21 cellular contexts compared by ENCODE assay signal in genomic region chr3:66537735-66538134, GRCh38.
"Had no signal": no experiment of that assay in that cellular context is flagged by ENCODE, and none has a peak within 500 bp of the region (broad histone marks: within the 10 kb centered on the region; RNA-seq: fewer than 3 reads in every experiment).

No MANE protein-coding gene starts in this region.

- H3K27me3 ChIP-seq: breast epithelium, neutrophil, pancreas, vagina had no signal

- H3K4me1 ChIP-seq: breast epithelium, pancreas, vagina had no signal

- H3K4me3 ChIP-seq: breast epithelium, lung, pancreas, smooth muscle cell, thoracic aorta, vagina had no signal

- DNase-seq: activated CD4-positive, alpha-beta T cell treated with anti-CD3 and anti-CD28 coated beads, Interleukin-2, amount 10 ng/mL, durations not matched to agents 7 days and 5 days; activated CD4-positive, CD25-positive, alpha-beta regulatory T cell treated with anti-CD3 and anti-CD28 coated beads, Interleukin-2, amount 50 U/mL, for 72 hours; activated CD8-positive, alpha-beta T cell treated with anti-CD3 and anti-CD28 coated beads for 36 hours; activated gamma-delta T cell treated with Interleukin-2 at 50 U/mL for 16 hours; aorta; naive thymus-derived CD8-positive, alpha-beta T cell; pancreas; stimulated activated CD4-positive, alpha-beta T cell treated with anti-CD3 and anti-CD28 coated beads, Interleukin-15, amount 100 ng/mL, for 24 hours; stimulated activated CD8-positive, alpha-beta memory T cell treated with anti-CD3 and anti-CD28 coated beads, Interleukin-4, amount 100 ng/mL, for 48 hours; stimulated activated naive CD4-positive, alpha-beta T cell; T-cell had no signal

- H3K36me3 ChIP-seq: breast epithelium, neutrophil, pancreas, thoracic aorta, vagina had no signal

- H3K27ac ChIP-seq: breast epithelium, neutrophil, pancreas, thoracic aorta, vagina, VCaP had no signal

- ATAC-seq: activated CD8-positive, alpha-beta T cell treated with anti-CD3 and anti-CD28 coated beads for 36 hours; activated naive CD4-positive, alpha-beta T cell treated with anti-CD3 and anti-CD28 coated beads, Interleukin-2, amount 50 U/mL, for 72 hours; left lobe of liver; naive thymus-derived CD8-positive, alpha-beta T cell; pancreas; sciatic nerve; T-cell had no signal

- H3K9me3 ChIP-seq: breast epithelium, neutrophil, pancreas, thoracic aorta, vagina had no signal

- H3K4me2 ChIP-seq: smooth muscle cell had no signal
